In genomic region chr11:126748097-126748756, GRCh38 we compare ENCODE assay signal across 15 cellular contexts.
DNase-seq lines count a peak whose midpoint lies in the region; ATAC-seq, FAIRE-seq and TF ChIP-seq lines count a peak whose summit lies in the region.
"Had no signal": no experiment of that assay in that cellular context is flagged by ENCODE, and none has a peak within 500 bp of the region (broad histone marks: within the 10 kb centered on the region; RNA-seq: fewer than 3 reads in every experiment).

No MANE protein-coding gene starts in this region.

- H3K27me3 ChIP-seq in BE2C: peaks cover 100% of the 10 kb centered on the region
- H3K27me3 ChIP-seq: ascending aorta had no signal

- DNase-seq in BE2C: peak; percentile 15
- no peak for DNase-seq in GM12892 (ENCODE audit: insufficient read length)
- peak; percentile 79 for DNase-seq in NCI-H748 treated with DMSO at 0.1 percent for 48 hours (lab: John Stamatoyannopoulos, UW)
- DNase-seq in caudate nucleus (lab: John Stamatoyannopoulos, UW): no peak
- no peak for DNase-seq in T-helper 9 cell
- DNase-seq: activated T-cell treated with anti-CD3 and anti-CD28 coated beads, Interleukin-2, amount 50 U/mL, for 1 hour; DND-41; mesendoderm; NCI-H2171 treated with DMSO at 0.1 percent for 48 hours had no signal

- no peak overlapping the region for H3K4me3 ChIP-seq in BE2C (ENCODE audit: low read depth, low read length)
- H3K4me3 ChIP-seq: ascending aorta, PC-9 had no signal

- ATAC-seq in HG02885 (IDR thresholded peaks at IDR 0.05; ENCODE audit: poor library complexity, unreplicated experiment): no peak
- no peak for ATAC-seq in HG03565 (IDR thresholded peaks at IDR 0.05; ENCODE audit: unreplicated experiment)
- ATAC-seq: activated CD4-positive, CD25-positive, alpha-beta regulatory T cell treated with anti-CD3 and anti-CD28 coated beads, Interleukin-2, amount 50 U/mL, for 24 hours had no signal

- no peaks in the 10 kb centered on the region for H3K4me1 ChIP-seq in BE2C
- H3K4me1 ChIP-seq: ascending aorta had no signal

- FAIRE-seq in GM12892 (lab: Jason Lieb, UNC): peak; percentile 14
- FAIRE-seq in islet of Langerhans (lab: Jason Lieb, UNC): peak; percentile 92

- TF ChIP-seq CTCF in BE2C (IDR thresholded peaks at IDR 0.05; ENCODE audit: low read depth, low read length): no peak

- H3K27ac ChIP-seq in caudate nucleus (ENCODE audit: low read depth, low read length): no peak overlapping the region
- H3K27ac ChIP-seq: ascending aorta, PC-9 had no signal

- H3K36me3 ChIP-seq in BE2C: no peaks in the 10 kb centered on the region
- H3K36me3 ChIP-seq: ascending aorta had no signal

- H3K9me3 ChIP-seq in BE2C: peaks cover 4% of the 10 kb centered on the region; the same call in 1 of the 2 replicates
- H3K9me3 ChIP-seq: ascending aorta had no signal

- no peak for TF ChIP-seq POLR2A in GM12892 (IDR thresholded peaks at IDR 0.05; ENCODE audit: low read depth, low read length)

Comparison
In these comparisons a context has a peak if more than half of its experiments do, and no peak if none do; other contexts are left out.
1. DNase-seq: peak in BE2C (single experiment) and NCI-H748 treated with DMSO at 0.1 percent for 48 hours (single experiment); none in GM12892 (single experiment), caudate nucleus (0 of 61) and T-helper 9 cell (single experiment).